In the genomic region with DNA sequence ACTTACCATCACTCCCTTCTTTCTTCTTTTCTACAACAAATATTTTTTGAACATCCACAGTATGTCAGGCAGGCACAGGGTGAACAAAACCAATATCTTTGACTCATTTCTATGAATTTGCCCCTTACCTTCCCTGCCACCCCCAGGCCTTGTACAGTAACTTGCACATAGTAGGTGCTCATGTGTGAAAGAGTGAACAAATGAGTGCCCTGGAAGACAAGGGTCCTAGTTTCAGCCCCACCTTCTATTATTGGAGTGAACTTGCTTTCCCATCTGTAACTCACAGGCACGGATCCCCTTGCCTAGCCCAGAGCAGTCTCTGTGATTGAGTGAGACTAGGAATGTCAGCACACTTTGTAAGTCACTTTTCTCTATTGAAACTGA, we compare ENCODE assay signal across 8 cellular contexts. TPM values are rescaled to one million over a fixed set of nuclear protein-coding genes. Genes with fewer than 3 reads are reported as not detected.
DNase-seq lines count a peak whose midpoint lies in the region; ATAC-seq and TF ChIP-seq lines count a peak whose summit lies in the region.
"Had no signal": no experiment of that assay in that cellular context is flagged by ENCODE, and none has a peak within 500 bp of the region (broad histone marks: within the 10 kb centered on the region; RNA-seq: fewer than 3 reads in every experiment).

No MANE protein-coding gene starts in this region.

- ATAC-seq in activated CD8-positive, alpha-beta memory T cell treated with anti-CD3 and anti-CD28 coated beads, Interleukin-2, amount 10 ng/mL, durations not matched to agents 7 days and 5 days = no peak

- peaks cover 52% of the 10 kb centered on the region for H3K36me3 Mint-ChIP-seq in activated CD8-positive, alpha-beta memory T cell treated with anti-CD3 and anti-CD28 coated beads, Interleukin-2, amount 10 ng/mL, durations not matched to agents 7 days and 5 days
- H3K36me3 Mint-ChIP-seq in osteocyte (ENCODE audit: unreplicated experiment) = peaks cover 21% of the 10 kb centered on the region

- peaks cover 32% of the 10 kb centered on the region for H3K4me1 Mint-ChIP-seq in activated CD8-positive, alpha-beta memory T cell treated with anti-CD3 and anti-CD28 coated beads, Interleukin-2, amount 10 ng/mL, durations not matched to agents 7 days and 5 days
- H3K4me1 Mint-ChIP-seq in osteocyte (ENCODE audit: unreplicated experiment) = peaks cover 5% of the 10 kb centered on the region

- peaks cover 0 to 14% (median 2%) of the 10 kb centered on the region in 4 donors for H3K4me1 ChIP-seq in Peyer's patch

- CTCF ChIA-PET in activated CD8-positive, alpha-beta memory T cell treated with anti-CD3 and anti-CD28 coated beads, Interleukin-2, amount 10 ng/mL, durations not matched to agents 7 days and 5 days (lab: Charles Lee) = interaction anchor here (1.0 to 2.3 kb wide), 5 partner anchors 13 to 48 kb away, joined by 3 to 9 read pairs (median 4); no protein-coding TSS in a partner anchor

- H3K4me3 ChIP-seq in Peyer's patch = no peak overlapping the region

- no peaks in the 10 kb centered on the region for H3K9me3 Mint-ChIP-seq in activated CD8-positive, alpha-beta memory T cell treated with anti-CD3 and anti-CD28 coated beads, Interleukin-2, amount 10 ng/mL, durations not matched to agents 7 days and 5 days (ENCODE audit: low read depth)
- no peaks in the 10 kb centered on the region for H3K9me3 Mint-ChIP-seq in osteocyte (ENCODE audit: unreplicated experiment)

- H3K9me3 ChIP-seq in Peyer's patch = no peaks in the 10 kb centered on the region

- no peak for TF ChIP-seq POLR2A in Peyer's patch (IDR thresholded peaks at IDR 0.05)

- no peak for TF ChIP-seq CTCF in Peyer's patch (IDR thresholded peaks at IDR 0.05)
- TF ChIP-seq CTCF in osteocyte (IDR thresholded peaks at IDR 0.05) = no peak

- no peaks in the 10 kb centered on the region for H3K27me3 ChIP-seq in Peyer's patch

- peak overlapping the region in 3 of 4 donors; percentile 37 to 67 (median 41) for H3K27ac ChIP-seq in Peyer's patch
- H3K27ac ChIP-seq: epithelial cell of prostate had no signal

- no peak overlapping the region for H3K4me3 Mint-ChIP-seq in activated CD8-positive, alpha-beta memory T cell treated with anti-CD3 and anti-CD28 coated beads, Interleukin-2, amount 10 ng/mL, durations not matched to agents 7 days and 5 days
- no peak overlapping the region for H3K4me3 Mint-ChIP-seq in osteocyte (ENCODE audit: unreplicated experiment)

- H3K36me3 ChIP-seq in Peyer's patch = peaks cover 0 to 78% (median 0%) of the 10 kb centered on the region in 3 donors

- DNase-seq in activated CD8-positive, alpha-beta memory T cell treated with anti-CD3 and anti-CD28 coated beads, Interleukin-2, amount 10 ng/mL, durations not matched to agents 7 days and 5 days = no peak
- DNase-seq in activated CD8-positive, alpha-beta memory T cell treated with anti-CD3 and anti-CD28 coated beads, Interleukin-2, amount 50 U/mL, for 48 hours = no peak
- DNase-seq in Peyer's patch (no peak), osteocyte (ENCODE audit: extremely low spot score, unreplicated experiment) (no peak), DMS53 treated with DMSO at 0.1 percent for 48 hours (lab: John Stamatoyannopoulos, UW; ENCODE audit: unreplicated experiment) (no peak), kidney tubule cell (ENCODE audit: low spot score) (no peak)

- peak overlapping the region; percentile 79 for H3K27ac Mint-ChIP-seq in activated CD8-positive, alpha-beta memory T cell treated with anti-CD3 and anti-CD28 coated beads, Interleukin-2, amount 10 ng/mL, durations not matched to agents 7 days and 5 days
- H3K27ac Mint-ChIP-seq in osteocyte (ENCODE audit: unreplicated experiment) = peak overlapping the region; percentile 45

- no peaks in the 10 kb centered on the region for H3K27me3 Mint-ChIP-seq in activated CD8-positive, alpha-beta memory T cell treated with anti-CD3 and anti-CD28 coated beads, Interleukin-2, amount 10 ng/mL, durations not matched to agents 7 days and 5 days
- no peaks in the 10 kb centered on the region for H3K27me3 Mint-ChIP-seq in osteocyte (ENCODE audit: unreplicated experiment)

RNA-seq across cellular contexts. Expression of a gene that starts 12.8 kb away (rescaled TPM):
- total RNA-seq in activated CD8-positive, alpha-beta memory T cell treated with anti-CD3 and anti-CD28 coated beads, Interleukin-2, amount 10 ng/mL, durations not matched to agents 7 days and 5 days = 10 to 100 TPM; 53.1 to 54.9 TPM
- total RNA-seq in Peyer's patch = 10 to 100 TPM; 12.4 to 40.3 (median 29.0) TPM
- 19.8 and 24.2 TPM in 2 replicates for total RNA-seq in osteocyte

RNA-seq across cellular contexts. Expression of a gene that starts 23.6 kb away (rescaled TPM):
- total RNA-seq in activated CD8-positive, alpha-beta memory T cell treated with anti-CD3 and anti-CD28 coated beads, Interleukin-2, amount 10 ng/mL, durations not matched to agents 7 days and 5 days = under 1 TPM in 1 of 2 experiments, not detected in 1; 0.73 TPM
- total RNA-seq in Peyer's patch (10 to 100 TPM; 19.8 to 66.6 (median 44.6) TPM), osteocyte (not detected in 2 replicates)
- total RNA-seq: A673 had no signal

RNA-seq across cellular contexts. Expression of a gene that starts 50.8 kb away (rescaled TPM):
- total RNA-seq in activated CD8-positive, alpha-beta memory T cell treated with anti-CD3 and anti-CD28 coated beads, Interleukin-2, amount 10 ng/mL, durations not matched to agents 7 days and 5 days = 10 to 100 TPM; 32.9 to 41.1 TPM
- total RNA-seq in Peyer's patch = 10 to 100 TPM; 13.5 to 19.6 (median 17.3) TPM
- total RNA-seq in osteocyte = 26.4 and 26.6 TPM in 2 replicates

RNA-seq across cellular contexts. Expression of a gene that starts 51.6 kb away (rescaled TPM):
- total RNA-seq in activated CD8-positive, alpha-beta memory T cell treated with anti-CD3 and anti-CD28 coated beads, Interleukin-2, amount 10 ng/mL, durations not matched to agents 7 days and 5 days = 1 to 10 TPM; 8.6 to 9.7 TPM
- total RNA-seq in Peyer's patch (10 to 100 TPM in 3 of 4 donors, 1 to 10 TPM in 1; 9.9 to 24.5 (median 18.1) TPM), osteocyte (14.2 TPM in 2 replicates)

Comparison
In these comparisons a context has a peak if more than half of its experiments do, and no peak if none do; other contexts are left out.
1. RNA of a gene that starts 23.6 kb away (total RNA-seq): 19.8 to 66.6 TPM in Peyer's patch; 0.73 TPM in activated CD8-positive, alpha-beta memory T cell treated with anti-CD3 and anti-CD28 coated beads, Interleukin-2, amount 10 ng/mL, durations not matched to agents 7 days and 5 days and not detected in osteocyte; every median in the first group is over 10 times any median in the second.